Comparison of ENCODE assay signal across 1 cellular context in the genomic region with DNA sequence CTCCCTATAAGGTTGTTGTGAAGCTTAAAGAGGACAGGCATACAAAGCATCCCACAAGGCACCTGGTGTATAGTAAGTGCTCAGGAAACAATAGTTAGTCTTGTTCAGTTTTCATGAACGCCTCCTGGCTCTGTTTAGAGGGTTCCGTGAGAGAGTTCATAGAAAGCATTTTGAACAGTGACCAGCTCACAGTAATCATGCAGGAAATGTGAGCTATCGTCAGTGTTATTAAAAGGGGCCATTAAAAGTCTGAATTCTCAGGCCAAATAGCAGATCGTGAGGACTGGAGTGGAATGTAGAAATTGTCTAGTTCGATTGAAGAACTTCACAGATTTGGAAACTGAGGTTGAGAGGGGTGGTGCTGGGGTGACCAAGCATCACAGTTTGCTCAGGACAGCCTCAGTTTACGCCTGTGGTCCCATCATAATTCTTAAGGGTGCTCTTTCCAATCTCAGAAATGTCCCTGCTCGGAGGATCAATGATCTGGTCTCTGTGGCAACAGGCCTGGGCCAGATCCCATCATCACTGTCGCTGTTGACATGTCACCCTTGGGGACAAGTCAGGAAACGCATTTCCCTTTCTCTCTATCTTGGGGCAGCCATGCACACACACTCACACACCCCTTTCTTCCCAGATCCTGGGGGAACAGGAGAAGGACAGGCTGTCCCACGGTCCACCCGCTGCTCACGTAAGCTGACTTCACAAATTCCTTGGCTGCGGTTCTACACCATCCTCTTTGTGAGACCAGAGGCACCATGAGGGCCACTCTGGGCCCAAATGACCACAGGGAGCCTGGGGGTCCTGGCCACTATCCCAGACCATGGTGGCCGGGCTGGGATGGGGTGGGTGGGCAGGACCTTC.
TF ChIP-seq lines count a peak whose summit lies in the region.

No MANE protein-coding gene starts in this region.

TF ChIP-seq in endothelial cell of umbilical vein, 7 proteins besides CTCF, POLR2A, EP300 and RAD21 (continued from another document):
- peak; percentile 21 for TF ChIP-seq JUN (IDR thresholded peaks at IDR 0.05; ENCODE audit: borderline replicate concordance, insufficient read depth, insufficient read length, low read depth)
- TF ChIP-seq, protein P1, sequence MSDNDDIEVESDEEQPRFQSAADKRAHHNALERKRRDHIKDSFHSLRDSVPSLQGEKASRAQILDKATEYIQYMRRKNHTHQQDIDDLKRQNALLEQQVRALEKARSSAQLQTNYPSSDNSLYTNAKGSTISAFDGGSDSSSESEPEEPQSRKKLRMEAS (IDR thresholded peaks at IDR 0.05; ENCODE audit: insufficient read depth, insufficient read length) = no peak
- TF ChIP-seq EZH2 (IDR thresholded peaks at IDR 0.05; ENCODE audit: borderline replicate concordance, low read depth, low read length, severe bottlenecking) = no peak
- peak; percentile 34 for TF ChIP-seq FOS (IDR thresholded peaks at IDR 0.05; ENCODE audit: borderline replicate concordance, insufficient read depth, low read length)
